ENCODE assay signal across 29 cellular contexts in the genomic region with DNA sequence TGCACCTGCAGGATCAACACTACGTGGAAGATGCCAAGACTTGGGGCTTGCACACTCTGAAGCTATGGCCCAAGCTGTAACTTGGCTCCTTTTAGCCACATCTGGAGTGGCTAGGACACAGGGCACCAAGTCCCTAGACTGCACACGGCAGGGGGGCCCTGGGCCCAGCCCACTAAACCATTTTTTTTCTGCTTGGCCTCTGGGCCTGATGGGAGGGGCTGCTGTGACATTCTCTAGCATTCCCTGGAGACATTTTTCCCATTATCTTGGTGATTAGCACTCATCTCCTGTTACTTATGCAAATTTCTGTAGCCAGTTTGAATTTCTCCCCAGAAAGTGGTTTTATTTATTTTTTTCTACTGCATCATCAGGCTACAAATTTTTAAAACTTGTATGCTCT.
"Had no signal": no experiment of that assay in that cellular context is flagged by ENCODE, and none has a peak within 500 bp of the region (broad histone marks: within the 10 kb centered on the region; RNA-seq: fewer than 3 reads in every experiment).

No MANE protein-coding gene starts in this region.

- H3K4me3 ChIP-seq: cardiac muscle cell, SJSA1 had no signal

- FAIRE-seq: RCC 7860 had no signal

- H3K27me3 Mint-ChIP-seq: activated B cell treated with CpG ODN at 0.5 μM for 24 hours; activated CD4-positive, alpha-beta T cell treated with anti-CD3 and anti-CD28 coated beads, Interleukin-2, amount 10 ng/mL, durations not matched to agents 24 days and 14 days; activated naive CD4-positive, alpha-beta T cell treated with anti-CD3 and anti-CD28 coated beads, Interleukin-2, amount 10 ng/mL, durations not matched to agents 7 days and 5 days; activated naive CD8-positive, alpha-beta T cell treated with anti-CD3 and anti-CD28 coated beads for 36 hours had no signal

- H3K27ac Mint-ChIP-seq: activated B cell treated with CpG ODN at 0.5 μM for 24 hours; activated CD4-positive, alpha-beta T cell treated with anti-CD3 and anti-CD28 coated beads, Interleukin-2, amount 10 ng/mL, durations not matched to agents 24 days and 14 days; activated naive CD4-positive, alpha-beta T cell treated with anti-CD3 and anti-CD28 coated beads, Interleukin-2, amount 10 ng/mL, durations not matched to agents 7 days and 5 days; activated naive CD8-positive, alpha-beta T cell treated with anti-CD3 and anti-CD28 coated beads for 36 hours; activated T-cell treated with anti-CD3 and anti-CD28 coated beads, Interleukin-2, amount 50 U/mL, for 72 hours; activated T-helper 2 cell treated with anti-CD3 and anti-CD28 coated beads, Interferon-gamma antibody, Interleukin-2, Interleukin-4, amounts not matched to agents 10 μg/mL and 5 μg/mL and 100 μg/mL, durations not matched to agents 14 hours and 24 hours and 36 hours; T-helper 1 cell treated with Interleukin-12 subunit alpha and Interleukin-12 subunit beta and Interleukin-4 antibody, amounts not matched to agents 30 μg/mL and 1 μg/mL, for 36 hours had no signal

- H3K9me3 Mint-ChIP-seq: activated B cell treated with CpG ODN at 0.5 μM for 24 hours; activated naive CD8-positive, alpha-beta T cell treated with anti-CD3 and anti-CD28 coated beads for 36 hours had no signal

- H3K4me3 Mint-ChIP-seq: activated B cell treated with CpG ODN at 0.5 μM for 24 hours; activated CD4-positive, alpha-beta T cell treated with anti-CD3 and anti-CD28 coated beads, Interleukin-2, amount 10 ng/mL, durations not matched to agents 24 days and 14 days; activated naive CD4-positive, alpha-beta T cell treated with anti-CD3 and anti-CD28 coated beads, Interleukin-2, amount 10 ng/mL, durations not matched to agents 7 days and 5 days; activated naive CD8-positive, alpha-beta T cell treated with anti-CD3 and anti-CD28 coated beads for 36 hours; activated T-cell treated with anti-CD3 and anti-CD28 coated beads, Interleukin-2, amount 50 U/mL, for 72 hours; T-helper 1 cell treated with Interleukin-12 subunit alpha and Interleukin-12 subunit beta and Interleukin-4 antibody, amounts not matched to agents 30 μg/mL and 1 μg/mL, for 36 hours had no signal

- H3K36me3 ChIP-seq: brain microvascular endothelial cell, cardiac muscle cell, SJSA1 had no signal

- H3K4me1 ChIP-seq: SJSA1 had no signal

- DNase-seq: activated B cell treated with CpG ODN at 0.5 μM for 24 hours; activated CD4-positive, alpha-beta T cell treated with anti-CD3 and anti-CD28 coated beads for 1 hour; activated CD4-positive, alpha-beta T cell treated with anti-CD3 and anti-CD28 coated beads, Interleukin-2, amount 10 ng/mL, durations not matched to agents 24 days and 14 days; activated CD4-positive, alpha-beta T cell treated with anti-CD3 and anti-CD28 coated beads, Interleukin-2, amount 50 U/mL, for 48 hours; activated CD8-positive, alpha-beta memory T cell treated with anti-CD3 and anti-CD28 coated beads for 24 hours; activated gamma-delta T cell treated with Interleukin-2 at 50 U/mL for 16 hours; activated naive CD4-positive, alpha-beta T cell treated with anti-CD3 and anti-CD28 coated beads, Interleukin-2, amount 10 ng/mL, durations not matched to agents 7 days and 5 days; activated naive CD8-positive, alpha-beta T cell treated with anti-CD3 and anti-CD28 coated beads for 36 hours; activated T-cell treated with anti-CD3 and anti-CD28 coated beads for 4 hours; activated T-cell treated with anti-CD3 and anti-CD28 coated beads, Interleukin-2, amount 50 U/mL, for 72 hours; brain microvascular endothelial cell; Kasumi-1; NCI-H1048; NCI-H146; NCI-H187 treated with DMSO at 0.1 percent for 48 hours; NCI-H2081 treated with DMSO at 0.1 percent for 48 hours; NCI-H2171 treated with DMSO at 0.1 percent for 48 hours; NCI-H226; NCI-H526; NCI-H82; NK-92 treated with Interleukin-12 subunit alpha and Interleukin-12 subunit beta, amount 100 ng/mL, for 24 hours; PC-3; SHP77 had no signal

- ATAC-seq: activated T-cell treated with anti-CD3 and anti-CD28 coated beads, Interleukin-2, amount 50 U/mL, for 72 hours; PC-3; SK-N-SH treated with all-trans-retinoic acid at 6 μM for 48 hours had no signal

- H3K36me3 Mint-ChIP-seq: activated naive CD4-positive, alpha-beta T cell treated with anti-CD3 and anti-CD28 coated beads, Interleukin-2, amount 10 ng/mL, durations not matched to agents 7 days and 5 days; activated naive CD8-positive, alpha-beta T cell treated with anti-CD3 and anti-CD28 coated beads for 36 hours had no signal

- H3K27ac ChIP-seq: brain microvascular endothelial cell, cardiac muscle cell, SJSA1 had no signal

- H3K9me3 ChIP-seq: SJSA1 had no signal

- H3K4me1 Mint-ChIP-seq: activated B cell treated with CpG ODN at 0.5 μM for 24 hours; activated CD4-positive, alpha-beta T cell treated with anti-CD3 and anti-CD28 coated beads, Interleukin-2, amount 10 ng/mL, durations not matched to agents 24 days and 14 days; activated naive CD4-positive, alpha-beta T cell treated with anti-CD3 and anti-CD28 coated beads, Interleukin-2, amount 10 ng/mL, durations not matched to agents 7 days and 5 days; activated naive CD8-positive, alpha-beta T cell treated with anti-CD3 and anti-CD28 coated beads for 36 hours had no signal

- H3K27me3 ChIP-seq: brain microvascular endothelial cell, cardiac muscle cell, SJSA1 had no signal
